ENCODE assay signal across 29 cellular contexts in the genomic region with DNA sequence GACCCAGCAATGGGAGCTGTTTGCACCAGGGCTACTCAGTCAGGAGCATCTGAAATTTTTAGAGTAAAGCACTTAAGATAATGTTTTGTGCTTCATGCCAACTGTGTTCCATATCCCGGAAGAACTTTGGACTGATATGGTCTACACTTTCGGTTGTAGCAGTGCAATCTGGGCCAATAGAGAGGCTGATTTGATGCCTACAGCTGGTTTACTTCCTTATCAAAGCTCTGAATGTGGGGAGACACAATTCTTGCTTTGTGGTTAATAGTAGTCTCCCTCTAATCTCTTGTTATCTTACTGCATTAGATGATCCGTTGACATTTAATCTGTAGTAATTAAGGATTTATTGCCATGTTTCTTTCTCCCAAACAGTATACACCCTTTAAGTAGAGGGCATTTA. TPM values are rescaled to one million over a fixed set of nuclear protein-coding genes. Genes with fewer than 3 reads are reported as not detected.
"Had no signal": no experiment of that assay in that cellular context is flagged by ENCODE, and none has a peak within 500 bp of the region (broad histone marks: within the 10 kb centered on the region; RNA-seq: fewer than 3 reads in every experiment).

No MANE protein-coding gene starts in this region.

- DNase-seq: activated CD4-positive, alpha-beta T cell treated with anti-CD3 and anti-CD28 coated beads for 36 hours; activated CD4-positive, alpha-beta T cell treated with anti-CD3 and anti-CD28 coated beads, Interleukin-2, amount 50 U/mL, for 4 hours; activated CD4-positive, CD25-positive, alpha-beta regulatory T cell; activated naive CD4-positive, alpha-beta T cell; activated T-cell treated with anti-CD3 and anti-CD28 coated beads for 4 hours; activated T-cell treated with anti-CD3 and anti-CD28 coated beads, Interleukin-2, amount 50 U/mL, for 72 hours; anterior cingulate cortex; effector memory CD8-positive, alpha-beta T cell; foreskin fibroblast; head of caudate nucleus; hippocampal formation; left ventricle myocardium superior; naive thymus-derived CD4-positive, alpha-beta T cell; nucleus accumbens; pancreas; stimulated activated CD4-positive, alpha-beta T cell treated with anti-CD3 and anti-CD28 coated beads, Interleukin-15, amount 100 ng/mL, for 24 hours; stimulated activated CD4-positive, alpha-beta T cell treated with anti-CD3 and anti-CD28 coated beads, Interleukin-2, amount 100 ng/mL, for 24 hours; stimulated activated naive CD4-positive, alpha-beta T cell treated with Interleukin-2 at 50 U/mL for 16 hours; T-helper 2 cell; trophoblast cell had no signal

- H3K36me3 Mint-ChIP-seq: activated naive CD4-positive, alpha-beta T cell treated with anti-CD3 and anti-CD28 coated beads, Interleukin-2, amount 50 U/mL, for 72 hours had no signal

- H3K4me1 ChIP-seq: pancreas, prostate gland had no signal

- H3K4me1 Mint-ChIP-seq: activated CD4-positive, alpha-beta T cell treated with anti-CD3 and anti-CD28 coated beads for 36 hours; central memory CD8-positive, alpha-beta T cell; naive thymus-derived CD4-positive, alpha-beta T cell; neural crest cell had no signal

- FAIRE-seq: bronchial epithelial cell, endothelial cell of umbilical vein, pancreas, urothelium cell line had no signal

- H3K4me3 Mint-ChIP-seq: activated CD4-positive, alpha-beta T cell treated with anti-CD3 and anti-CD28 coated beads for 36 hours; activated T-cell treated with anti-CD3 and anti-CD28 coated beads, Interleukin-2, amount 50 U/mL, for 72 hours; central memory CD8-positive, alpha-beta T cell; effector memory CD8-positive, alpha-beta T cell; naive thymus-derived CD4-positive, alpha-beta T cell; neural crest cell had no signal

- ATAC-seq: activated CD4-positive, alpha-beta T cell treated with anti-CD3 and anti-CD28 coated beads for 36 hours; activated naive CD4-positive, alpha-beta T cell treated with anti-CD3 and anti-CD28 coated beads, Interleukin-2, amount 50 U/mL, for 72 hours; activated T-cell treated with anti-CD3 and anti-CD28 coated beads, Interleukin-2, amount 50 U/mL, for 72 hours; effector memory CD8-positive, alpha-beta T cell; left ventricle myocardium superior; naive thymus-derived CD4-positive, alpha-beta T cell; pancreas had no signal

- H3K4me3 ChIP-seq: pancreas, prostate gland had no signal

- H3K27me3 ChIP-seq: pancreas had no signal

- H3K36me3 ChIP-seq: pancreas, prostate gland had no signal

- H3K9me3 Mint-ChIP-seq: central memory CD8-positive, alpha-beta T cell; effector memory CD8-positive, alpha-beta T cell had no signal

- H3K9me3 ChIP-seq: pancreas, prostate gland had no signal

- H3K27ac Mint-ChIP-seq: activated CD4-positive, alpha-beta T cell treated with anti-CD3 and anti-CD28 coated beads for 36 hours; activated T-cell treated with anti-CD3 and anti-CD28 coated beads, Interleukin-2, amount 50 U/mL, for 72 hours; effector memory CD8-positive, alpha-beta T cell; naive thymus-derived CD4-positive, alpha-beta T cell had no signal

- H3K27ac ChIP-seq: pancreas, prostate gland had no signal

RNA-seq across cellular contexts. Expression of a gene that starts 7.8 kb away (rescaled TPM):
- total RNA-seq: lung microvascular endothelial cell, neural crest cell, temporal lobe had no signal
